ENCODE assay signal across 1 cellular context in the genomic region with DNA sequence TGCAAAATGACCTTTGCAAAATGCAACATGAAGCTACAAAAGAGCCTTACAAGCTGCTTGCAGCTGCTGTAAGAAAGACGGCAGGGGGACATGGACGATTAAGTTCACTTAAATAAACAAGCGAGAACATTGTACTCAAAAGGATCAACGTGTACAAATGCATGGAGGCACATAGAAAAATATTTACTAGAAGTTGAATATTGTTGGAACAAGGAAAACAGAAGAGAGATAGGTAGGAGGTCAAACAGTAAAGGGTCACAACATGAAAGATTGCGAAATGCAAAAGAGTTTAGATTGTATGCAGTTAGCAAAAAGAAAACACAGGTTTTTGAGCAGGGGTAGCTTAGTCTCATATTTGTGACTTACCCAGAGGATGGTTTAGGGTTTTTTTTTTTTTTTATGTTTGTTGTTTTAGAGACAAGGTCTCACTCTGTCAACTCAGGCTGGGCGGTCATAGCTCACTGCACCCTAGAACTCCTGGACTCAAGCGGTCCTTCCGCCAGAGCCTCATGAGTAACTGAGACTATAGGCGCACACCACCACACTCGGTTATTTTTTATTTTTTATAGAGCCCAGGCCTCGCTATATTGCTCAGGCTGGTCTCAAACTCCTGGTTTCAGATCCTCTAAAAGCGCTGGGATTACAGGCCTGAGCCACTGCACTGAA.
TF ChIP-seq lines count a peak whose summit lies in the region.

No MANE protein-coding gene starts in this region.

TF ChIP-seq in HepG2, 621 proteins besides CTCF, POLR2A, EP300 and RAD21 (continued from another document and continues in another):
- peak; percentile 73; the same call in 1 of the 2 replicates for TF ChIP-seq ZNF362 (CRISPR knock-in tag; IDR thresholded peaks at IDR 0.05; ENCODE audit: borderline replicate concordance)
- no peak for TF ChIP-seq ARID3A (IDR thresholded peaks at IDR 0.05; ENCODE audit: low read depth, low read length)
- TF ChIP-seq, protein P1, sequence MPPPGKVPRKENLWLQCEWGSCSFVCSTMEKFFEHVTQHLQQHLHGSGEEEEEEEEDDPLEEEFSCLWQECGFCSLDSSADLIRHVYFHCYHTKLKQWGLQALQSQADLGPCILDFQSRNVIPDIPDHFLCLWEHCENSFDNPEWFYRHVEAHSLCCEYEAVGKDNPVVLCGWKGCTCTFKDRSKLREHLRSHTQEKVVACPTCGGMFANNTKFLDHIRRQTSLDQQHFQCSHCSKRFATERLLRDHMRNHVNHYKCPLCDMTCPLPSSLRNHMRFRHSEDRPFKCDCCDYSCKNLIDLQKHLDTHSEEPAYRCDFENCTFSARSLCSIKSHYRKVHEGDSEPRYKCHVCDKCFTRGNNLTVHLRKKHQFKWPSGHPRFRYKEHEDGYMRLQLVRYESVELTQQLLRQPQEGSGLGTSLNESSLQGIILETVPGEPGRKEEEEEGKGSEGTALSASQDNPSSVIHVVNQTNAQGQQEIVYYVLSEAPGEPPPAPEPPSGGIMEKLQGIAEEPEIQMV (CRISPR knock-in tag; IDR thresholded peaks at IDR 0.05; ENCODE audit: low read depth) = no peak
- TF ChIP-seq ZNF720 (CRISPR knock-in tag; IDR thresholded peaks at IDR 0.05) = no peak
- TF ChIP-seq, protein P2, sequence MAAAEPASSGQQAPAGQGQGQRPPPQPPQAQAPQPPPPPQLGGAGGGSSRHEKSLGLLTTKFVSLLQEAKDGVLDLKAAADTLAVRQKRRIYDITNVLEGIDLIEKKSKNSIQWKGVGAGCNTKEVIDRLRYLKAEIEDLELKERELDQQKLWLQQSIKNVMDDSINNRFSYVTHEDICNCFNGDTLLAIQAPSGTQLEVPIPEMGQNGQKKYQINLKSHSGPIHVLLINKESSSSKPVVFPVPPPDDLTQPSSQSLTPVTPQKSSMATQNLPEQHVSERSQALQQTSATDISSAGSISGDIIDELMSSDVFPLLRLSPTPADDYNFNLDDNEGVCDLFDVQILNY (CRISPR knock-in tag; conservative IDR thresholded peaks at IDR 0.05) = no peak
- no peak for TF ChIP-seq CREBL2 (CRISPR knock-in tag; IDR thresholded peaks at IDR 0.05; ENCODE audit: borderline replicate concordance)
- TF ChIP-seq SIN3A (IDR thresholded peaks at IDR 0.05; ENCODE audit: borderline replicate concordance, low read depth, low read length) = no peak
- TF ChIP-seq, protein P3, sequence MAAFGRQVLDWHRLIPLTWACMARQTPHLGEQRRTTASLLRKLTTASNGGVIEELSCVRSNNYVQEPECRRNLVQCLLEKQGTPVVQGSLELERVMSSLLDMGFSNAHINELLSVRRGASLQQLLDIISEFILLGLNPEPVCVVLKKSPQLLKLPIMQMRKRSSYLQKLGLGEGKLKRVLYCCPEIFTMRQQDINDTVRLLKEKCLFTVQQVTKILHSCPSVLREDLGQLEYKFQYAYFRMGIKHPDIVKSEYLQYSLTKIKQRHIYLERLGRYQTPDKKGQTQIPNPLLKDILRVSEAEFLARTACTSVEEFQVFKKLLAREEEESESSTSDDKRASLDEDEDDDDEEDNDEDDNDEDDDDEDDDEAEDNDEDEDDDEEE (CRISPR knock-in tag; IDR thresholded peaks at IDR 0.05) = no peak
- peak; percentile 11; the same call in 1 of the 2 replicates for TF ChIP-seq PHF21A (CRISPR knock-in tag; IDR thresholded peaks at IDR 0.05)
- no peak for TF ChIP-seq CREB3 (CRISPR knock-in tag; IDR thresholded peaks at IDR 0.05)
- no peak for TF ChIP-seq TFAP4 (IDR thresholded peaks at IDR 0.05; ENCODE audit: borderline replicate concordance, low read depth)
- no peak for TF ChIP-seq ZNF33B (CRISPR knock-in tag; IDR thresholded peaks at IDR 0.05)
- TF ChIP-seq, protein P4, sequence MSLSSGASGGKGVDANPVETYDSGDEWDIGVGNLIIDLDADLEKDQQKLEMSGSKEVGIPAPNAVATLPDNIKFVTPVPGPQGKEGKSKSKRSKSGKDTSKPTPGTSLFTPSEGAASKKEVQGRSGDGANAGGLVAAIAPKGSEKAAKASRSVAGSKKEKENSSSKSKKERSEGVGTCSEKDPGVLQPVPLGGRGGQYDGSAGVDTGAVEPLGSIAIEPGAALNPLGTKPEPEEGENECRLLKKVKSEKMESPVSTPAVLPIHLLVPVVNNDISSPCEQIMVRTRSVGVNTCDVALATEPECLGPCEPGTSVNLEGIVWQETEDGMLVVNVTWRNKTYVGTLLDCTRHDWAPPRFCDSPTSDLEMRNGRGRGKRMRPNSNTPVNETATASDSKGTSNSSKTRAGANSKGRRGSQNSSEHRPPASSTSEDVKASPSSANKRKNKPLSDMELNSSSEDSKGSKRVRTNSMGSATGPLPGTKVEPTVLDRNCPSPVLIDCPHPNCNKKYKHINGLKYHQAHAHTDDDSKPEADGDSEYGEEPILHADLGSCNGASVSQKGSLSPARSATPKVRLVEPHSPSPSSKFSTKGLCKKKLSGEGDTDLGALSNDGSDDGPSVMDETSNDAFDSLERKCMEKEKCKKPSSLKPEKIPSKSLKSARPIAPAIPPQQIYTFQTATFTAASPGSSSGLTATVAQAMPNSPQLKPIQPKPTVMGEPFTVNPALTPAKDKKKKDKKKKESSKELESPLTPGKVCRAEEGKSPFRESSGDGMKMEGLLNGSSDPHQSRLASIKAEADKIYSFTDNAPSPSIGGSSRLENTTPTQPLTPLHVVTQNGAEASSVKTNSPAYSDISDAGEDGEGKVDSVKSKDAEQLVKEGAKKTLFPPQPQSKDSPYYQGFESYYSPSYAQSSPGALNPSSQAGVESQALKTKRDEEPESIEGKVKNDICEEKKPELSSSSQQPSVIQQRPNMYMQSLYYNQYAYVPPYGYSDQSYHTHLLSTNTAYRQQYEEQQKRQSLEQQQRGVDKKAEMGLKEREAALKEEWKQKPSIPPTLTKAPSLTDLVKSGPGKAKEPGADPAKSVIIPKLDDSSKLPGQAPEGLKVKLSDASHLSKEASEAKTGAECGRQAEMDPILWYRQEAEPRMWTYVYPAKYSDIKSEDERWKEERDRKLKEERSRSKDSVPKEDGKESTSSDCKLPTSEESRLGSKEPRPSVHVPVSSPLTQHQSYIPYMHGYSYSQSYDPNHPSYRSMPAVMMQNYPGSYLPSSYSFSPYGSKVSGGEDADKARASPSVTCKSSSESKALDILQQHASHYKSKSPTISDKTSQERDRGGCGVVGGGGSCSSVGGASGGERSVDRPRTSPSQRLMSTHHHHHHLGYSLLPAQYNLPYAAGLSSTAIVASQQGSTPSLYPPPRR (CRISPR knock-in tag; IDR thresholded peaks at IDR 0.05; ENCODE audit: borderline replicate concordance) = peak; percentile 82; the same call in 1 of the 2 replicates
- peak; percentile 83 for TF ChIP-seq NR2F2 (IDR thresholded peaks at IDR 0.05; ENCODE audit: borderline replicate concordance, low read depth)
- TF ChIP-seq ZNF205 (CRISPR knock-in tag; IDR thresholded peaks at IDR 0.05) = no peak
- TF ChIP-seq SAP130 (CRISPR knock-in tag; IDR thresholded peaks at IDR 0.05; ENCODE audit: low read depth) = peak; percentile 45
- no peak for TF ChIP-seq MAFK (conservative IDR thresholded peaks at IDR 0.05 in 1 of 2, IDR thresholded peaks at IDR 0.05 in 1 of 2; ENCODE audit: low read length in 2 of 2)
- TF ChIP-seq ELK4 (CRISPR knock-in tag; IDR thresholded peaks at IDR 0.05; ENCODE audit: borderline replicate concordance) = no peak
- TF ChIP-seq SRSF9 (IDR thresholded peaks at IDR 0.05; ENCODE audit: borderline replicate concordance, insufficient read depth, low read depth, low read length, poor library complexity, severe bottlenecking) = no peak
- TF ChIP-seq MTF1 (CRISPR knock-in tag; IDR thresholded peaks at IDR 0.05) = no peak
- 0 out of 2 replicates have a peak, but pooled peaks have one; percentile 8 for TF ChIP-seq HOXA5 (CRISPR knock-in tag; IDR thresholded peaks at IDR 0.05)
- TF ChIP-seq U2AF1 (optimal IDR thresholded peaks at IDR 0.05; ENCODE audit: low read depth, low read length) = no peak
- TF ChIP-seq, protein P5, sequence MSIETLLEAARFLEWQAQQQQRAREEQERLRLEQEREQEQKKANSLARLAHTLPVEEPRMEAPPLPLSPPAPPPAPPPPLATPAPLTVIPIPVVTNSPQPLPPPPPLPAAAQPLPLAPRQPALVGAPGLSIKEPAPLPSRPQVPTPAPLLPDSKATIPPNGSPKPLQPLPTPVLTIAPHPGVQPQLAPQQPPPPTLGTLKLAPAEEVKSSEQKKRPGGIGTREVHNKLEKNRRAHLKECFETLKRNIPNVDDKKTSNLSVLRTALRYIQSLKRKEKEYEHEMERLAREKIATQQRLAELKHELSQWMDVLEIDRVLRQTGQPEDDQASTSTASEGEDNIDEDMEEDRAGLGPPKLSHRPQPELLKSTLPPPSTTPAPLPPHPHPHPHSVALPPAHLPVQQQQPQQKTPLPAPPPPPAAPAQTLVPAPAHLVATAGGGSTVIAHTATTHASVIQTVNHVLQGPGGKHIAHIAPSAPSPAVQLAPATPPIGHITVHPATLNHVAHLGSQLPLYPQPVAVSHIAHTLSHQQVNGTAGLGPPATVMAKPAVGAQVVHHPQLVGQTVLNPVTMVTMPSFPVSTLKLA (IDR thresholded peaks at IDR 0.05) = no peak
- no peak for TF ChIP-seq SRF (IDR thresholded peaks at IDR 0.05; ENCODE audit: low read depth, low read length)
- TF ChIP-seq SIN3B (IDR thresholded peaks at IDR 0.05; ENCODE audit: low read length) = no peak
- TF ChIP-seq KDM5A (IDR thresholded peaks at IDR 0.05; ENCODE audit: borderline replicate concordance, low read length) = no peak
- TF ChIP-seq ZNF547 (CRISPR knock-in tag; IDR thresholded peaks at IDR 0.05) = no peak
- no peak for TF ChIP-seq ZNF839 (CRISPR knock-in tag; IDR thresholded peaks at IDR 0.05; ENCODE audit: borderline replicate concordance)
- TF ChIP-seq PAF1 (CRISPR knock-in tag; IDR thresholded peaks at IDR 0.05) = no peak
